8 cellular contexts compared by ENCODE assay signal in the genomic region with DNA sequence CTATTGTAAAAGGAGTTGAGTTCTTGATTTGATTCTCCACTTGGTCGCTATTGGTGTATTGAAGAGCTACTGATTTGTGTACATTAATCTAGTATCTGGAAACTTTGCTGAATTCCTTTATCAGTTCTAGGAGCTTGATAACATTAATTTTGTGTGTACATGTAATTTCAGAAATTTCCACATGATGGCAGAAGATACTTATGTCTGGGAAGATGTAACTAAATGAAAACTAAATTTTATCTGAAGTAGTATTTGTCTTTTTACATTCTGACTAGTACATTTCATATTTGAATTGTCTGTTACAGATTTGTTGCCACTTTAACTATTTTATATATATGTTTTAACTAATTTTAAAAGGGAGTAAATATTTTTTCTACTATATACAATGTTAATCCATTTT. TPM values are rescaled to one million over a fixed set of nuclear protein-coding genes. Genes with fewer than 3 reads are reported as not detected.
DNase-seq lines count a peak whose midpoint lies in the region; ATAC-seq and TF ChIP-seq lines count a peak whose summit lies in the region.

No MANE protein-coding gene starts in this region.

- H3K36me3 Mint-ChIP-seq in activated CD8-positive, alpha-beta T cell treated with anti-CD3 and anti-CD28 coated beads for 36 hours (ENCODE audit: low read depth): peaks cover 34% of the 10 kb centered on the region
- H3K36me3 Mint-ChIP-seq in activated CD8-positive, alpha-beta T cell treated with anti-CD3 and anti-CD28 coated beads, Interleukin-2, amount 10 ng/mL, durations not matched to agents 7 days and 5 days (ENCODE audit: low read depth): peaks cover 21% of the 10 kb centered on the region
- H3K36me3 Mint-ChIP-seq in T-helper 2 cell treated with Interferon-gamma antibody and Interleukin-4, amounts not matched to agents 5 μg/mL and 100 μg/mL, for 36 hours (ENCODE audit: low read depth): peaks cover 26% of the 10 kb centered on the region

- no peaks in the 10 kb centered on the region for H3K27me3 ChIP-seq in osteoblast (ENCODE audit: insufficient read depth, low read length)

- H4K20me1 ChIP-seq in osteoblast (ENCODE audit: insufficient read depth, low read length): no peaks in the 10 kb centered on the region

- no peaks in the 10 kb centered on the region for H3K4me1 ChIP-seq in osteoblast (ENCODE audit: insufficient read depth, low read length)

- CTCF ChIA-PET in activated CD8-positive, alpha-beta T cell treated with anti-CD3 and anti-CD28 coated beads for 36 hours (lab: Charles Lee): interaction anchor here (0.7 to 0.8 kb wide), 3 partner anchors 10 to 29 kb away, joined by 3 read pairs; no protein-coding TSS in a partner anchor
- CTCF ChIA-PET in activated CD8-positive, alpha-beta T cell treated with anti-CD3 and anti-CD28 coated beads, Interleukin-2, amount 10 ng/mL, durations not matched to agents 7 days and 5 days (lab: Charles Lee): interaction anchor here (0.7 to 1.3 kb wide), 2 partner anchors 35 to 690 kb away, joined by 3 to 4 read pairs; no protein-coding TSS in a partner anchor

- no peaks in the 10 kb centered on the region for H3K9me3 ChIP-seq in osteoblast (ENCODE audit: low read depth, low read length)

- H3K79me2 ChIP-seq in osteoblast (ENCODE audit: insufficient read depth, low read length): no peaks in the 10 kb centered on the region

- no peak overlapping the region for H3K4me3 ChIP-seq in osteoblast (ENCODE audit: insufficient read depth, low read length)

- intact Hi-C loops in activated CD8-positive, alpha-beta T cell treated with anti-CD3 and anti-CD28 coated beads for 36 hours (cut with micrococcal nuclease): no loop called here

- TF ChIP-seq CTCF in activated CD8-positive, alpha-beta T cell treated with anti-CD3 and anti-CD28 coated beads for 36 hours (IDR thresholded peaks at IDR 0.05): peak; percentile 33
- peak; percentile 47 for TF ChIP-seq CTCF in osteoblast (IDR thresholded peaks at IDR 0.05; ENCODE audit: extremely low read depth, low read depth, low read length)

- no peaks in the 10 kb centered on the region for H3K27me3 Mint-ChIP-seq in activated CD8-positive, alpha-beta T cell treated with anti-CD3 and anti-CD28 coated beads for 36 hours
- no peaks in the 10 kb centered on the region for H3K27me3 Mint-ChIP-seq in activated CD8-positive, alpha-beta T cell treated with anti-CD3 and anti-CD28 coated beads, Interleukin-2, amount 10 ng/mL, durations not matched to agents 7 days and 5 days (ENCODE audit: low read depth)
- H3K27me3 Mint-ChIP-seq in T-helper 2 cell treated with Interferon-gamma antibody and Interleukin-4, amounts not matched to agents 5 μg/mL and 100 μg/mL, for 36 hours (ENCODE audit: low read depth): no peaks in the 10 kb centered on the region

- H3K27ac Mint-ChIP-seq in activated CD8-positive, alpha-beta T cell treated with anti-CD3 and anti-CD28 coated beads for 36 hours: no peak overlapping the region
- no peak overlapping the region for H3K27ac Mint-ChIP-seq in activated CD8-positive, alpha-beta T cell treated with anti-CD3 and anti-CD28 coated beads, Interleukin-2, amount 10 ng/mL, durations not matched to agents 7 days and 5 days
- no peak overlapping the region for H3K27ac Mint-ChIP-seq in T-helper 2 cell treated with Interferon-gamma antibody and Interleukin-4, amounts not matched to agents 5 μg/mL and 100 μg/mL, for 36 hours

- H3K4me2 ChIP-seq in osteoblast (ENCODE audit: insufficient read depth, low read length): no peak overlapping the region

- no peaks in the 10 kb centered on the region for H3K4me1 Mint-ChIP-seq in activated CD8-positive, alpha-beta T cell treated with anti-CD3 and anti-CD28 coated beads for 36 hours (ENCODE audit: low read depth)
- no peaks in the 10 kb centered on the region for H3K4me1 Mint-ChIP-seq in activated CD8-positive, alpha-beta T cell treated with anti-CD3 and anti-CD28 coated beads, Interleukin-2, amount 10 ng/mL, durations not matched to agents 7 days and 5 days (ENCODE audit: low read depth)
- no peaks in the 10 kb centered on the region for H3K4me1 Mint-ChIP-seq in T-helper 2 cell treated with Interferon-gamma antibody and Interleukin-4, amounts not matched to agents 5 μg/mL and 100 μg/mL, for 36 hours (ENCODE audit: low read depth)

- H3K9me3 Mint-ChIP-seq in activated CD8-positive, alpha-beta T cell treated with anti-CD3 and anti-CD28 coated beads for 36 hours: peaks cover 13% of the 10 kb centered on the region
- peaks cover 4% of the 10 kb centered on the region for H3K9me3 Mint-ChIP-seq in activated CD8-positive, alpha-beta T cell treated with anti-CD3 and anti-CD28 coated beads, Interleukin-2, amount 10 ng/mL, durations not matched to agents 7 days and 5 days (ENCODE audit: insufficient read depth)
- peaks cover 16% of the 10 kb centered on the region for H3K9me3 Mint-ChIP-seq in T-helper 2 cell treated with Interferon-gamma antibody and Interleukin-4, amounts not matched to agents 5 μg/mL and 100 μg/mL, for 36 hours

- no peak for ATAC-seq in activated CD8-positive, alpha-beta T cell treated with anti-CD3 and anti-CD28 coated beads for 36 hours
- no peak for ATAC-seq in activated CD8-positive, alpha-beta T cell treated with anti-CD3 and anti-CD28 coated beads, Interleukin-2, amount 10 ng/mL, durations not matched to agents 7 days and 5 days
- ATAC-seq in GM18511 (IDR thresholded peaks at IDR 0.05; ENCODE audit: unreplicated experiment) (no peak), GM19395 (IDR thresholded peaks at IDR 0.05; ENCODE audit: unreplicated experiment) (no peak)

- H3K4me3 Mint-ChIP-seq in activated CD8-positive, alpha-beta T cell treated with anti-CD3 and anti-CD28 coated beads for 36 hours: no peak overlapping the region
- no peak overlapping the region for H3K4me3 Mint-ChIP-seq in activated CD8-positive, alpha-beta T cell treated with anti-CD3 and anti-CD28 coated beads, Interleukin-2, amount 10 ng/mL, durations not matched to agents 7 days and 5 days
- no peak overlapping the region for H3K4me3 Mint-ChIP-seq in T-helper 2 cell treated with Interferon-gamma antibody and Interleukin-4, amounts not matched to agents 5 μg/mL and 100 μg/mL, for 36 hours

- H3K27ac ChIP-seq in osteoblast (ENCODE audit: low read depth, low read length): no peak overlapping the region

- no peak overlapping the region for H2AFZ ChIP-seq in osteoblast (ENCODE audit: low read length)

- no peak for DNase-seq in activated CD8-positive, alpha-beta T cell treated with anti-CD3 and anti-CD28 coated beads for 36 hours
- no peak for DNase-seq in activated CD8-positive, alpha-beta T cell treated with anti-CD3 and anti-CD28 coated beads, Interleukin-2, amount 10 ng/mL, durations not matched to agents 7 days and 5 days
- peak; percentile 1 for DNase-seq in NCI-H2171 (lab: John Stamatoyannopoulos, UW)
- DNase-seq in cerebellar cortex (ENCODE audit: low spot score): peak; percentile 28
- DNase-seq in osteoblast (ENCODE audit: insufficient read length, low spot score, missing footprints): no peak
- no peak for DNase-seq in T-helper 2 cell treated with Interferon-gamma antibody and Interleukin-4, amounts not matched to agents 5 μg/mL and 100 μg/mL, for 36 hours (ENCODE audit: low spot score)

- no peaks in the 10 kb centered on the region for H3K36me3 ChIP-seq in osteoblast (ENCODE audit: insufficient read depth, low read length)

- POLR2A ChIA-PET in activated CD8-positive, alpha-beta T cell treated with anti-CD3 and anti-CD28 coated beads for 36 hours (lab: Charles Lee): no interaction called here
- POLR2A ChIA-PET in activated CD8-positive, alpha-beta T cell treated with anti-CD3 and anti-CD28 coated beads, Interleukin-2, amount 10 ng/mL, durations not matched to agents 7 days and 5 days (lab: Charles Lee): no interaction called here

RNA-seq across cellular contexts. Expression of a gene that starts 27.6 kb away (rescaled TPM):
- total RNA-seq in activated CD8-positive, alpha-beta T cell treated with anti-CD3 and anti-CD28 coated beads for 36 hours: 10 to 100 TPM; 41.1 to 43.0 TPM
- total RNA-seq in activated CD8-positive, alpha-beta T cell treated with anti-CD3 and anti-CD28 coated beads, Interleukin-2, amount 10 ng/mL, durations not matched to agents 7 days and 5 days: 10 to 100 TPM; 21.0 to 24.2 TPM
- total RNA-seq in osteoblast: 6.5 and 9.1 TPM in 2 replicates

Comparison
In these comparisons a context has a peak if more than half of its experiments do, and no peak if none do; other contexts are left out.
1. DNase-seq: peak in NCI-H2171 (single experiment) and cerebellar cortex (single experiment); none in activated CD8-positive, alpha-beta T cell treated with anti-CD3 and anti-CD28 coated beads for 36 hours (single experiment), activated CD8-positive, alpha-beta T cell treated with anti-CD3 and anti-CD28 coated beads, Interleukin-2, amount 10 ng/mL, durations not matched to agents 7 days and 5 days (single experiment), osteoblast (single experiment) and T-helper 2 cell treated with Interferon-gamma antibody and Interleukin-4, amounts not matched to agents 5 μg/mL and 100 μg/mL, for 36 hours (single experiment).